13 cellular contexts compared by ENCODE assay signal in the genomic region with DNA sequence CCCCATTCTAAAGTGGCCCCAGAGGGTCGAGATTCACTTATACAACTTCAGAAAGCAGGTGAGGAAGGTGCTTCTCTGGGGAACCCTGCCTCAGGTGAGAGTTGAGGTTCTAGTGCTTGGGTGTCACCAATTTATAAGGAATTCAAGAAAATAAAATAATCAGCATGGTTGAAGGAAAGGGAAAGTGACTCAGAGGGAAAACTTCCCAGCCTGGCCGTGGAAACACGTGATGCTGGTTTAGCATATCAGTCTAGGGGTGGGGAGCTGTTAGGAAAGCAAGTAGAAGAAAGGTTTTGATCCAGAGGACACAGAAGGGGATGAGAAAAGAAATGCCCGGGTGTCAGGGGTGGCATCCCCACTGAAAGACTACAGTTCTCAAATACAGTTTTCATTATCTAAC. TPM values are rescaled to one million over a fixed set of nuclear protein-coding genes. Genes with fewer than 3 reads are reported as not detected.
DNase-seq lines count a peak whose midpoint lies in the region; ATAC-seq and TF ChIP-seq lines count a peak whose summit lies in the region.
"Had no signal": no experiment of that assay in that cellular context is flagged by ENCODE, and none has a peak within 500 bp of the region (broad histone marks: within the 10 kb centered on the region; RNA-seq: fewer than 3 reads in every experiment).

No MANE protein-coding gene starts in this region.

- peaks cover 15% of the 10 kb centered on the region for H3K4me1 ChIP-seq in SJSA1 (replicated peaks)

- no peak overlapping the region for H3K4me3 ChIP-seq in SJSA1
- no peak overlapping the region for H3K4me3 ChIP-seq in fibroblast of mammary gland (ENCODE audit: control insufficient read depth, low read depth, low read length)
- H3K4me3 ChIP-seq in retinal pigment epithelial cell (ENCODE audit: low read length), result no peak overlapping the region

- H3K27me3 ChIP-seq in SJSA1 (replicated peaks), result no peaks in the 10 kb centered on the region

- no peaks in the 10 kb centered on the region for H3K36me3 Mint-ChIP-seq in activated T-cell treated with anti-CD3 and anti-CD28 coated beads, Interleukin-2, amount 50 U/mL, for 4 hours (ENCODE audit: insufficient read depth)
- H3K36me3 Mint-ChIP-seq: WTC11 had no signal

- H3K4me1 Mint-ChIP-seq in activated T-cell treated with anti-CD3 and anti-CD28 coated beads, Interleukin-2, amount 50 U/mL, for 4 hours (ENCODE audit: low read depth), result no peaks in the 10 kb centered on the region

- H3K9me3 ChIP-seq in SJSA1 (replicated peaks), result no peaks in the 10 kb centered on the region
- H3K9me3 ChIP-seq: Caco-2 had no signal

- peak overlapping the region; percentile 39 for H3K27ac ChIP-seq in SJSA1
- H3K27ac ChIP-seq: KMS-11 had no signal

- no peak for ATAC-seq in HG02938 (IDR thresholded peaks at IDR 0.05; ENCODE audit: unreplicated experiment)
- no peak for ATAC-seq in activated T-cell treated with anti-CD3 and anti-CD28 coated beads, Interleukin-2, amount 50 U/mL, for 4 hours
- ATAC-seq: WTC11 had no signal

- peaks cover 7% of the 10 kb centered on the region for H3K27me3 Mint-ChIP-seq in activated T-cell treated with anti-CD3 and anti-CD28 coated beads, Interleukin-2, amount 50 U/mL, for 4 hours (ENCODE audit: low read depth)

- TF ChIP-seq CTCF in fibroblast of mammary gland (conservative IDR thresholded peaks at IDR 0.05; ENCODE audit: control insufficient read depth, insufficient read depth, low read depth, low read length) (no peak), retinal pigment epithelial cell (conservative IDR thresholded peaks at IDR 0.05; ENCODE audit: low read depth, low read length) (no peak)

- no peaks in the 10 kb centered on the region for H3K9me3 Mint-ChIP-seq in activated T-cell treated with anti-CD3 and anti-CD28 coated beads, Interleukin-2, amount 50 U/mL, for 4 hours
- H3K9me3 Mint-ChIP-seq: activated T-helper 1 cell treated with anti-CD3 and anti-CD28 coated beads, Interleukin-12 subunit alpha, Interleukin-12 subunit beta, Interleukin-2, Interleukin-4 antibody, amounts not matched to agents 30 ng/mL and 10 ng/mL and 1 ng/mL, durations not matched to agents 14 hours and 24 hours and 36 hours; WTC11 had no signal

- no peaks in the 10 kb centered on the region for H3K36me3 ChIP-seq in SJSA1

- no peak overlapping the region for H3K4me3 Mint-ChIP-seq in activated T-cell treated with anti-CD3 and anti-CD28 coated beads, Interleukin-2, amount 50 U/mL, for 4 hours
- H3K4me3 Mint-ChIP-seq: activated T-helper 1 cell treated with anti-CD3 and anti-CD28 coated beads, Interleukin-12 subunit alpha, Interleukin-12 subunit beta, Interleukin-2, Interleukin-4 antibody, amounts not matched to agents 30 ng/mL and 10 ng/mL and 1 ng/mL, durations not matched to agents 14 hours and 24 hours and 36 hours; WTC11 had no signal

- DNase-seq in ELR (ENCODE audit: low read depth), result peak; percentile 88
- DNase-seq in SJSA1 (ENCODE audit: low read depth in 1 of 2, low spot score in 2 of 2), result peak; percentile 64 to 66
- peak; percentile 78 for DNase-seq in fibroblast of mammary gland (ENCODE audit: low read depth)
- DNase-seq in retinal pigment epithelial cell (ENCODE audit: low read depth), result peak; percentile 56
- DNase-seq in activated T-cell treated with anti-CD3 and anti-CD28 coated beads, Interleukin-2, amount 50 U/mL, for 4 hours, result no peak
- no peak for DNase-seq in UCSD-AML1 (lab: John Stamatoyannopoulos, UW; ENCODE audit: unreplicated experiment)
- DNase-seq in NCI-H524 (lab: John Stamatoyannopoulos, UW), result no peak
- DNase-seq: Caco-2; stimulated activated CD4-positive, alpha-beta T cell treated with anti-CD3 and anti-CD28 coated beads, Interleukin-12 subunit alpha, Interleukin-12 subunit beta, amount 100 ng/mL, for 4 hours had no signal

RNA-seq across cellular contexts. Expression of gene TMEM125, which starts 37.7 kb away (rescaled TPM):
- not detected in 2 replicates for total RNA-seq in SJSA1 (2014; rRNA removed; shearing (Covaris generic))
- not detected for total RNA-seq in activated T-cell treated with anti-CD3 and anti-CD28 coated beads, Interleukin-2, amount 50 U/mL, for 4 hours
- total RNA-seq: activated T-helper 1 cell treated with anti-CD3 and anti-CD28 coated beads, Interleukin-12 subunit alpha, Interleukin-12 subunit beta, Interleukin-2, Interleukin-4 antibody, amounts not matched to agents 30 ng/mL and 10 ng/mL and 1 ng/mL, durations not matched to agents 14 hours and 24 hours and 36 hours had no signal

RNA-seq across cellular contexts. Expression of gene C1orf210, which starts 53.3 kb away (rescaled TPM):
- total RNA-seq in SJSA1 (2014; rRNA removed; shearing (Covaris generic)), result not detected in 2 replicates
- total RNA-seq in activated T-cell treated with anti-CD3 and anti-CD28 coated beads, Interleukin-2, amount 50 U/mL, for 4 hours, result not detected
- total RNA-seq: activated T-helper 1 cell treated with anti-CD3 and anti-CD28 coated beads, Interleukin-12 subunit alpha, Interleukin-12 subunit beta, Interleukin-2, Interleukin-4 antibody, amounts not matched to agents 30 ng/mL and 10 ng/mL and 1 ng/mL, durations not matched to agents 14 hours and 24 hours and 36 hours had no signal

RNA-seq across cellular contexts. Expression of gene CFAP57, which starts 59.9 kb away (rescaled TPM):
- total RNA-seq in SJSA1 (2014; rRNA removed; shearing (Covaris generic)), result 0.16 TPM in 1 of 2 replicates, not detected in the other
- total RNA-seq in activated T-cell treated with anti-CD3 and anti-CD28 coated beads, Interleukin-2, amount 50 U/mL, for 4 hours, result under 1 TPM in 2 of 3 donors, not detected in 1; 0.05 to 0.41 TPM
- total RNA-seq: activated T-helper 1 cell treated with anti-CD3 and anti-CD28 coated beads, Interleukin-12 subunit alpha, Interleukin-12 subunit beta, Interleukin-2, Interleukin-4 antibody, amounts not matched to agents 30 ng/mL and 10 ng/mL and 1 ng/mL, durations not matched to agents 14 hours and 24 hours and 36 hours had no signal

RNA-seq across cellular contexts. Expression of gene EBNA1BP2, which starts 60.0 kb away (rescaled TPM):
- total RNA-seq in SJSA1 (2014; rRNA removed; shearing (Covaris generic)), result 235 and 270 TPM in 2 replicates
- total RNA-seq in activated T-cell treated with anti-CD3 and anti-CD28 coated beads, Interleukin-2, amount 50 U/mL, for 4 hours, result 100 to 1,000 TPM; 260 to 288 (median 265) TPM

Comparison
In these comparisons a context has a peak if more than half of its experiments do, and no peak if none do; other contexts are left out.
1. DNase-seq: peak in ELR (single experiment), SJSA1 (2 of 2), fibroblast of mammary gland (single experiment) and retinal pigment epithelial cell (single experiment); none in activated T-cell treated with anti-CD3 and anti-CD28 coated beads, Interleukin-2, amount 50 U/mL, for 4 hours (single experiment), UCSD-AML1 (single experiment) and NCI-H524 (0 of 2).